ENCODE assay signal across 1 cellular context in genomic region chr6:134419717-134420116, GRCh38.
TF ChIP-seq lines count a peak whose summit lies in the region.

No MANE protein-coding gene starts in this region.

TF ChIP-seq in IMR-90, 13 proteins besides CTCF, POLR2A, EP300 and RAD21 (continued from another document):
- no peak for TF ChIP-seq MXI1 (IDR thresholded peaks at IDR 0.05; ENCODE audit: borderline replicate concordance, low read depth, low read length)
- no peak for TF ChIP-seq RCOR1 (IDR thresholded peaks at IDR 0.05; ENCODE audit: insufficient replicate concordance, low read length)
- no peak for TF ChIP-seq ELK1 (IDR thresholded peaks at IDR 0.05; ENCODE audit: borderline replicate concordance, low read depth, low read length)
- no peak for TF ChIP-seq USF2 (IDR thresholded peaks at IDR 0.05; ENCODE audit: low read depth, low read length)
- no peak for TF ChIP-seq NFE2L2 (IDR thresholded peaks at IDR 0.05; ENCODE audit: low read depth, low read length)
- TF ChIP-seq CEBPB (IDR thresholded peaks at IDR 0.05; ENCODE audit: low read depth, low read length): no peak
- TF ChIP-seq FOS (IDR thresholded peaks at IDR 0.05; ENCODE audit: low read depth, low read length): no peak
TF ChIP-seq in IMR-90: peak in this region for 0.
